22 cellular contexts compared by ENCODE assay signal in the genomic region with DNA sequence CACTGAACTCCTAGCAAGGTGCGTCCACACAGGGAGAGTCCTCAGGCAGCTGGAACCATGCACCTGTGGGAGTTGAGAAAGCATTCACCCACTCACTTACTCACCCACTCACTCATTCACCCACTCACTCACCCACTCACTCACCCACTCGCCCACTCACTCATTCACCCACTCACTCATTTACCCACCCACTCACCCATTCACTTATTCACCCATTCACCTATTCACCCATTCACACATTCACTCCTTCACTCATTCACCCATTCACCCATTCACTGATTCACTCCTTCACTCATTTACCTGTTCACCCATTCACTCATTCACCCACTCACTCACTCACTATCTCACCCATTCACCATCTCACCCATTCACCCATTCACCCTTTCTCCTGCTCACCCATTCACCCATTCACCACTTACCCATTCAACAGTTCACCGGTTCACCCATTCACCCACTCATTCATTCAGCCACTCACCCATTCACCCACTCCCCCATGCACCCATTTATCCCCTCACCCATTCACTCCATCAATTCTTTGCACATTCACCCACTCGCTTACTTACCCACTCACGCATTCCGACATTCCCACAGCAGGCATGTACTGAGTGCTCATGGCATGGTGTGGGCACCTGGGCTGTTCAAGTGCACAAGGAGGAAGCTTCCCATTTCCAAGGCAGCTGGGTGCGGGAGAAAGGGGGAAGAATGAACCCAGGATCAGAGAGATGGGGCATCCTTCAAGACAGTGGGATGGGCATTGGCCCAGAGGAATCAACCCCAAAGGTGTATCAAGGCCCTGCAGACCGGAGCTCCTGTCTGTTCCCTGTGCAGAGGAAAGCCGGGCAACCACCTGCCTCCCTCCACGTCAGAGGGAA.
DNase-seq lines count a peak whose midpoint lies in the region; ATAC-seq and TF ChIP-seq lines count a peak whose summit lies in the region.
"Had no signal": no experiment of that assay in that cellular context is flagged by ENCODE, and none has a peak within 500 bp of the region (broad histone marks: within the 10 kb centered on the region; RNA-seq: fewer than 3 reads in every experiment).

No MANE protein-coding gene starts in this region.

- no peak overlapping the region for H3K27ac ChIP-seq in left ventricle myocardium inferior (replicated peaks)
- no peak overlapping the region for H3K27ac ChIP-seq in tibial artery
- H3K27ac ChIP-seq: heart right ventricle, left lung, skin epidermis, transverse colon had no signal

- H3K4me1 ChIP-seq in left ventricle myocardium inferior (no peaks in the 10 kb centered on the region), tibial artery (no peaks in the 10 kb centered on the region)
- H3K4me1 ChIP-seq: left lung, transverse colon had no signal

- H3K27me3 ChIP-seq in left ventricle myocardium inferior (ENCODE audit: low read depth) (peaks cover 23% of the 10 kb centered on the region), tibial artery (peaks cover 0 to 28% of the 10 kb centered on the region in 2 donors)

- H3K9me3 Mint-ChIP-seq in activated naive CD8-positive, alpha-beta T cell treated with anti-CD3 and anti-CD28 coated beads, Interleukin-2, amount 50 U/mL, for 24 hours = peaks cover 12% of the 10 kb centered on the region

- no peaks in the 10 kb centered on the region for H3K4me1 Mint-ChIP-seq in activated naive CD8-positive, alpha-beta T cell treated with anti-CD3 and anti-CD28 coated beads, Interleukin-2, amount 50 U/mL, for 24 hours
- H3K4me1 Mint-ChIP-seq: stimulated activated naive CD8-positive, alpha-beta T cell treated with anti-CD3 and anti-CD28 coated beads, Interleukin-15, amount 100 ng/mL, for 72 hours had no signal

- TF ChIP-seq CTCF in left ventricle myocardium inferior (IDR thresholded peaks at IDR 0.05; ENCODE audit: borderline replicate concordance) = no peak
- no peak for TF ChIP-seq CTCF in tibial artery (IDR thresholded peaks at IDR 0.05)

- DNase-seq in cardiac septum (ENCODE audit: low spot score) (peak; percentile 31), left ventricle myocardium inferior (no peak), mesenteric fat pad (ENCODE audit: low spot score) (peak; percentile 33), tibial artery (peak; percentile 9 to 40), GM19240 (ENCODE audit: insufficient read length, low spot score) (no peak), NK-92 (lab: John Stamatoyannopoulos, UW; ENCODE audit: unreplicated experiment) (no peak)
- no peak for DNase-seq in activated naive CD8-positive, alpha-beta T cell treated with anti-CD3 and anti-CD28 coated beads, Interleukin-2, amount 50 U/mL, for 24 hours
- DNase-seq: cerebellar nuclear complex; foreskin fibroblast; GDM1; heart right ventricle; KBM-7; NCI-H2171 treated with DMSO at 0.1 percent for 48 hours; stimulated activated CD4-positive, alpha-beta T cell treated with anti-CD3 and anti-CD28 coated beads, Interleukin-1b, Interleukin-23, amount 100 ng/mL, for 48 hours; stimulated activated naive CD8-positive, alpha-beta T cell treated with anti-CD3 and anti-CD28 coated beads, Interleukin-15, amount 100 ng/mL, for 72 hours; transverse colon had no signal

- H3K36me3 Mint-ChIP-seq in activated naive CD8-positive, alpha-beta T cell treated with anti-CD3 and anti-CD28 coated beads, Interleukin-2, amount 50 U/mL, for 24 hours (ENCODE audit: low read depth) = no peaks in the 10 kb centered on the region
- H3K36me3 Mint-ChIP-seq: CD8-positive, alpha-beta T cell had no signal

- no peak overlapping the region for H3K4me3 Mint-ChIP-seq in activated naive CD8-positive, alpha-beta T cell treated with anti-CD3 and anti-CD28 coated beads, Interleukin-2, amount 50 U/mL, for 24 hours
- H3K4me3 Mint-ChIP-seq: CD8-positive, alpha-beta T cell; stimulated activated naive CD8-positive, alpha-beta T cell treated with anti-CD3 and anti-CD28 coated beads, Interleukin-15, amount 100 ng/mL, for 72 hours; T-helper 2 cell treated with Interferon-gamma antibody and Interleukin-4, amounts not matched to agents 5 μg/mL and 100 μg/mL, for 36 hours had no signal

- peak; percentile 16 for ATAC-seq in activated naive CD8-positive, alpha-beta T cell treated with anti-CD3 and anti-CD28 coated beads, Interleukin-2, amount 50 U/mL, for 24 hours
- no peak for ATAC-seq in HG02571 (IDR thresholded peaks at IDR 0.05; ENCODE audit: unreplicated experiment)
- ATAC-seq: CD8-positive, alpha-beta T cell; left lung had no signal

- intact Hi-C loops in cardiac septum (cut with DNase I) = no loop called here
- intact Hi-C loops in left ventricle myocardium inferior (cut with micrococcal nuclease) = no loop called here
- intact Hi-C loops in tibial artery (cut with DNase I; ENCODE audit: low total_unique reads) = no loop called here

- H3K4me3 ChIP-seq in left ventricle myocardium inferior (no peak overlapping the region), tibial artery (no peak overlapping the region)
- H3K4me3 ChIP-seq: heart right ventricle, left lung, skin epidermis, transverse colon had no signal

- no peaks in the 10 kb centered on the region for H3K36me3 ChIP-seq in left ventricle myocardium inferior
- H3K36me3 ChIP-seq in tibial artery = no peaks in the 10 kb centered on the region
- H3K36me3 ChIP-seq: heart right ventricle, left lung, transverse colon had no signal

- peaks cover 9% of the 10 kb centered on the region for H3K27me3 Mint-ChIP-seq in activated naive CD8-positive, alpha-beta T cell treated with anti-CD3 and anti-CD28 coated beads, Interleukin-2, amount 50 U/mL, for 24 hours

- peak overlapping the region; percentile 64 for H3K27ac Mint-ChIP-seq in activated naive CD8-positive, alpha-beta T cell treated with anti-CD3 and anti-CD28 coated beads, Interleukin-2, amount 50 U/mL, for 24 hours
- H3K27ac Mint-ChIP-seq: CD8-positive, alpha-beta T cell; T-helper 2 cell treated with Interferon-gamma antibody and Interleukin-4, amounts not matched to agents 5 μg/mL and 100 μg/mL, for 36 hours had no signal

- peaks cover 18% of the 10 kb centered on the region for H3K9me3 ChIP-seq in left ventricle myocardium inferior (replicated peaks)
- peaks cover 0 to 15% (median 8%) of the 10 kb centered on the region in 3 donors for H3K9me3 ChIP-seq in tibial artery
- H3K9me3 ChIP-seq: SK-N-SH had no signal

Comparison
In these comparisons a context has a peak if more than half of its experiments do, and no peak if none do; other contexts are left out.
1. DNase-seq: peak in cardiac septum (single experiment), mesenteric fat pad (single experiment) and tibial artery (2 of 2); none in left ventricle myocardium inferior (single experiment), activated naive CD8-positive, alpha-beta T cell treated with anti-CD3 and anti-CD28 coated beads, Interleukin-2, amount 50 U/mL, for 24 hours (single experiment), GM19240 (single experiment) and NK-92 (single experiment).